Comparison of ENCODE assay signal across 10 cellular contexts in the genomic region with DNA sequence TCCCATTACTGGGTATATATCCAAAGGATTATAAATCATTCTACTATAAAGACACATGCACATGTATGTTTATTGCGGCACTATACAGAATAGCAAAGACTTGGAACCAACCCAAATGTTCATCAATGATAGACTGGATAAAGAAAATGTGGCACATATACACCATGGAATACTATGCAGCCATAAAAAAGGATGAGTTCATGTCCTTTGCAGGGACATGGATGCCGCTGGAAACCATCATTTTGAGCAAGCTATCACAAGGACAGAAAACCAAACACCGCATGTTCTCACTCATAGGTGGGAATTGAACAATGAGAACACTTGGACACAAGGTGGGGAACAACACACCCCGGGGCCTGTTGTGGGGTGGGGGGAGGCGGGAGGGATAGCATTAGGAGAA. TPM values are rescaled to one million over a fixed set of nuclear protein-coding genes. Genes with fewer than 3 reads are reported as not detected.
"Had no signal": no experiment of that assay in that cellular context is flagged by ENCODE, and none has a peak within 500 bp of the region (broad histone marks: within the 10 kb centered on the region; RNA-seq: fewer than 3 reads in every experiment).

No MANE protein-coding gene starts in this region.

RNA-seq across cellular contexts. Expression of gene NEUROD1, which starts 57.0 kb away (rescaled TPM):
- total RNA-seq: OCI-LY7, PC-3, PC-9, Right ventricle myocardium inferior, Right ventricle myocardium superior, RPMI7951, SJCRH30, SJSA1, SK-MEL-5, T-cell had no signal
